In genomic region chr19:40362160-40362559, GRCh38 we compare ENCODE assay signal across 22 cellular contexts. TPM values are rescaled to one million over a fixed set of nuclear protein-coding genes. Genes with fewer than 3 reads are reported as not detected.
A peak's percentile ranks its signal among the peaks of the same experiment; 100 is the strongest.
DNase-seq lines count a peak whose midpoint lies in the region; ATAC-seq, FAIRE-seq and TF ChIP-seq lines count a peak whose summit lies in the region.
"Had no signal": no experiment of that assay in that cellular context is flagged by ENCODE, and none has a peak within 500 bp of the region (broad histone marks: within the 10 kb centered on the region; RNA-seq: fewer than 3 reads in every experiment).

No MANE protein-coding gene starts in this region.

- H3K9ac ChIP-seq in IMR-90 (ENCODE audit: low read depth, low read length) (no peak overlapping the region), K562 (ENCODE audit: insufficient read depth in 1 of 2, low read depth in 2 of 2, low read length in 2 of 2) (no peak overlapping the region)
- H3K9ac ChIP-seq: SK-N-SH had no signal

- H2BK15ac ChIP-seq in IMR-90 (ENCODE audit: low read depth, low read length), result no peak overlapping the region

- H3K79me1 ChIP-seq in IMR-90 (ENCODE audit: low read depth in 1 of 2, low read length in 2 of 2), result peaks cover 5 to 42% of the 10 kb centered on the region in 2 experiments

- no peaks in the 10 kb centered on the region for H3K27me3 Mint-ChIP-seq in neural crest cell (ENCODE audit: low read depth)
- no peaks in the 10 kb centered on the region; the same call in none of the 2 replicates for H3K27me3 Mint-ChIP-seq in HFFc6 (ENCODE audit: insufficient read depth)
- H3K27me3 Mint-ChIP-seq: CD8-positive, alpha-beta memory T cell; IgD-negative memory B cell had no signal

- H3K36me3 ChIP-seq in IMR-90 (ENCODE audit: control insufficient read depth, insufficient read depth, low read length), result peaks cover 11% of the 10 kb centered on the region
- H3K36me3 ChIP-seq in K562 (ENCODE audit: control insufficient read depth, insufficient read depth, low read length), result peaks cover 7% of the 10 kb centered on the region; the same call in 2 of the 3 replicates

- no peak overlapping the region for H3K18ac ChIP-seq in IMR-90 (ENCODE audit: low read depth, low read length)

- H3K27ac Mint-ChIP-seq in neural crest cell (ENCODE audit: unreplicated experiment) (no peak overlapping the region), HFFc6 (no peak overlapping the region)
- H3K27ac Mint-ChIP-seq: IgD-negative memory B cell had no signal

- H4K91ac ChIP-seq in IMR-90 (ENCODE audit: insufficient read depth, low read depth, low read length), result no peak overlapping the region

- H2AFZ ChIP-seq in IMR-90 (replicated peaks; ENCODE audit: low read length, poor library complexity) (no peak overlapping the region), K562 (ENCODE audit: low read depth, low read length) (no peak overlapping the region)

- H3K9me1 ChIP-seq in IMR-90 (ENCODE audit: insufficient read depth, low read length) (peaks cover 16% of the 10 kb centered on the region), K562 (ENCODE audit: control insufficient read depth, insufficient read depth, low read length) (no peaks in the 10 kb centered on the region)

- intact Hi-C loops in IMR-90 (cut with micrococcal nuclease), result no loop called here
- intact Hi-C loops in K562 (cut with micrococcal nuclease), result loop anchor here (10.0 kb wide), 1 partner anchor 217 kb away; no protein-coding TSS in a partner anchor

- dilution Hi-C loops in IMR-90 (cut with HindIII; ENCODE audit: low sequenced_read_pairs, unreplicated experiment), result no loop called here

- H4K20me1 ChIP-seq in IMR-90 (ENCODE audit: insufficient read depth, low read length) (0 out of 2 replicates have a peak, but pooled peaks cover 3% of the 10 kb centered on the region), K562 (replicated peaks; ENCODE audit: control insufficient read depth, insufficient read depth, low read length) (no peaks in the 10 kb centered on the region)

- ATAC-seq in IMR-90 (ENCODE audit: low read depth) (no peak), K562 (no peak)

- H3K4me1 Mint-ChIP-seq in neural crest cell (peaks cover 14% of the 10 kb centered on the region), HFFc6 (ENCODE audit: low read depth) (peaks cover 34% of the 10 kb centered on the region)

- TF ChIP-seq POLR2A in IMR-90 (IDR thresholded peaks at IDR 0.05; ENCODE audit: low read depth, low read length) (no peak), K562 (conservative IDR thresholded peaks at IDR 0.05) (no peak)

- POLR2A ChIA-PET in IMR-90 (lab: Charles Lee; ENCODE audit: unreplicated experiment) (no interaction called here), K562 (lab: Yijun Ruan, JAX) (interaction anchor here (0.7 kb wide), 1 partner anchor 58 kb away, joined by 3 read pairs; no protein-coding TSS in a partner anchor)

- H2AK9ac ChIP-seq in IMR-90 (replicated peaks; ENCODE audit: low read depth, low read length, poor library complexity), result no peak overlapping the region

- H3K9me3 Mint-ChIP-seq in neural crest cell (no peaks in the 10 kb centered on the region), HFFc6 (no peaks in the 10 kb centered on the region)
- H3K9me3 Mint-ChIP-seq: CD8-positive, alpha-beta memory T cell had no signal

- H3K4me2 ChIP-seq in IMR-90 (ENCODE audit: low read depth, low read length) (no peak overlapping the region), K562 (ENCODE audit: insufficient read depth, low read length) (no peak overlapping the region)
- H3K4me2 ChIP-seq: SK-N-SH had no signal

- H2BK5ac ChIP-seq in IMR-90 (ENCODE audit: low read depth, low read length, poor library complexity, severe bottlenecking), result no peak overlapping the region

- FAIRE-seq in K562 (lab: Jason Lieb, UNC), result no peak
- FAIRE-seq: A204.1, H54 had no signal

- H3K27ac ChIP-seq in 22Rv1 (peak overlapping the region; percentile 58), IMR-90 (ENCODE audit: insufficient read depth, low read length) (no peak overlapping the region), K562 (ENCODE audit: extremely low read depth, low read depth, low read length) (no peak overlapping the region; the same call in 2 of the 3 replicates)

- no peak for TF ChIP-seq EP300 in K562 (IDR thresholded peaks at IDR 0.05; ENCODE audit: low read length)

- H3K27me3 ChIP-seq in IMR-90 (ENCODE audit: control insufficient read depth, insufficient read depth, low read length), result no peaks in the 10 kb centered on the region
- H3K27me3 ChIP-seq in K562 (ENCODE audit: control insufficient read depth in 2 of 2, insufficient read depth in 2 of 2, low read length in 2 of 2), result no peaks in the 10 kb centered on the region

- H3K79me2 ChIP-seq in K562 (ENCODE audit: control insufficient read depth, insufficient read depth, low read length), result peaks cover 12% of the 10 kb centered on the region; the same call in 2 of the 3 replicates

- TF ChIP-seq CTCF in 22Rv1 (IDR thresholded peaks at IDR 0.05), result no peak
- no peak for TF ChIP-seq CTCF in IMR-90 (conservative IDR thresholded peaks at IDR 0.05; ENCODE audit: low read depth, low read length)
- no peak for TF ChIP-seq CTCF in K562 (IDR thresholded peaks at IDR 0.05 in 2 of 3, conservative IDR thresholded peaks at IDR 0.05 in 1 of 3; ENCODE audit: insufficient read depth in 2 of 3, low read depth in 1 of 3, low read length in 3 of 3)
- no peak for TF ChIP-seq CTCF in neural crest cell (conservative IDR thresholded peaks at IDR 0.05)
- TF ChIP-seq CTCF in HFFc6 (IDR thresholded peaks at IDR 0.05), result no peak

- BruUV-seq in IMR-90 (replicated peaks; lab: Mats Ljungman, UMichigan) (TSS peak; percentile 5), K562 (replicated peaks; lab: Mats Ljungman, UMichigan) (no TSS peak)

- in situ Hi-C loops in IMR-90 (cut with MboI; ENCODE audit: low sequenced_read_pairs) (no loop called here), K562 (cut with MboI) (no loop called here)

- H3K9me3 ChIP-seq in IMR-90 (ENCODE audit: control insufficient read depth, insufficient read depth, low read length) (no peaks in the 10 kb centered on the region), K562 (replicated peaks; ENCODE audit: control insufficient read depth, insufficient read depth, low read depth, low read length) (no peaks in the 10 kb centered on the region)
- H3K9me3 ChIP-seq: SK-N-SH had no signal

- H4K5ac ChIP-seq in IMR-90 (ENCODE audit: low read depth, low read length), result no peak overlapping the region

- H3K4ac ChIP-seq in IMR-90 (ENCODE audit: low read depth, low read length), result no peak overlapping the region

- H3K23ac ChIP-seq in IMR-90 (ENCODE audit: low read depth, low read length), result no peak overlapping the region

- H4K8ac ChIP-seq in IMR-90 (ENCODE audit: low read depth in 2 of 2, low read length in 2 of 2), result no peak overlapping the region

- DNase-seq in IMR-90 (no peak), K562 (ENCODE audit: extremely low read depth in 1 of 4, low spot score in 3 of 4) (no peak), neural crest cell (ENCODE audit: low read depth, low spot score) (no peak), GDM1 (lab: John Stamatoyannopoulos, UW) (no peak), HFFc6 (no peak), DMS79 treated with DMSO at 0.1 percent for 48 hours (lab: John Stamatoyannopoulos, UW) (no peak)
- DNase-seq: CD8-positive, alpha-beta memory T cell; DMS53; Kasumi-1; NCI-H1105; NCI-H2081 treated with DMSO at 0.1 percent for 48 hours; NCI-H510A; NCI-H748 treated with DMSO at 0.1 percent for 48 hours; OCI-M1; RPMI8226; SHP77 treated with DMSO at 0.1 percent for 48 hours; SK-N-SH had no signal

- no peak overlapping the region for H2BK120ac ChIP-seq in IMR-90 (ENCODE audit: low read depth, low read length)

- H3K56ac ChIP-seq in IMR-90 (ENCODE audit: extremely low read depth, insufficient read depth, low read length), result no peak overlapping the region

- no peak overlapping the region for H2AK5ac ChIP-seq in IMR-90 (ENCODE audit: low read depth, low read length)

- H3K14ac ChIP-seq in IMR-90 (replicated peaks; ENCODE audit: low read depth, low read length), result no peak overlapping the region

- peaks cover 15% of the 10 kb centered on the region for H3K4me1 ChIP-seq in IMR-90 (ENCODE audit: control insufficient read depth, insufficient read depth, low read length)
- peaks cover 35 to 40% of the 10 kb centered on the region in 2 experiments for H3K4me1 ChIP-seq in K562 (replicated peaks in 1 of 2; ENCODE audit: control insufficient read depth in 2 of 2, insufficient read depth in 2 of 2, low read length in 2 of 2)

- CTCF ChIA-PET in IMR-90 (lab: Yijun Ruan, JAX) (no interaction called here), K562 (lab: Yijun Ruan, JAX; ENCODE audit: low intra/inter-chr PET ratio) (no interaction called here)

- H3K4me3 Mint-ChIP-seq in neural crest cell, result peak overlapping the region; percentile 44
- no peak overlapping the region for H3K4me3 Mint-ChIP-seq in HFFc6
- H3K4me3 Mint-ChIP-seq: IgD-negative memory B cell had no signal

- WGBS in IMR-90 (ENCODE audit: extremely low coverage in 2 of 2, insufficient read length in 1 of 2), 2 experiments, result no CpG with 5 or more reads among the region's 3 CpGs
- WGBS in K562 (ENCODE audit: insufficient coverage, low coverage, missing lambda C conversion rate), result 49% methylated on average over 3 of the region's 3 CpGs

- no peak overlapping the region for H2BK20ac ChIP-seq in IMR-90 (ENCODE audit: low read depth, low read length)

- H3K36me3 Mint-ChIP-seq in neural crest cell (ENCODE audit: low read depth) (peaks cover 4% of the 10 kb centered on the region), HFFc6 (ENCODE audit: low read depth) (peaks cover 10% of the 10 kb centered on the region; the same call in 1 of the 2 replicates)

- no peak overlapping the region for H3K4me3 ChIP-seq in IMR-90 (ENCODE audit: insufficient read depth, low read depth, low read length)
- H3K4me3 ChIP-seq in K562, result no peak overlapping the region

- TF ChIP-seq RAD21 in IMR-90 (IDR thresholded peaks at IDR 0.05; ENCODE audit: low read length) (no peak), K562 (CRISPR knock-in tag; conservative IDR thresholded peaks at IDR 0.05 in 1 of 2, IDR thresholded peaks at IDR 0.05 in 1 of 2) (no peak)

RNA-seq across cellular contexts. Expression of gene PLD3, which starts 13.7 kb away (rescaled TPM):
- 117 and 120 TPM in 2 replicates for total RNA-seq in IMR-90 (2012; rRNA removed)
- polyA plus RNA-seq in IMR-90 (2012; rRNA removed), result 665 and 732 TPM in 2 replicates
- 939 and 1,304 TPM in 2 replicates for polyA plus RNA-seq in IMR-90 (2012; cell fraction: cytosol; rRNA removed)
- 308 and 790 TPM in 2 replicates for polyA plus RNA-seq in IMR-90 (2012; cell fraction: nucleus; rRNA removed; ENCODE audit: low replicate concordance)
- 107 and 382 TPM in 2 replicates for total RNA-seq in K562 (2011; cell fraction: chromatin; rRNA removed; ENCODE audit: low replicate concordance)
- total RNA-seq in K562 (2011; cell fraction: nucleolus; rRNA removed), result 428 and 489 TPM in 2 replicates
- 273 and 275 TPM in 2 replicates for total RNA-seq in K562 (2011; cell fraction: nucleoplasm; rRNA removed)
- total RNA-seq in K562 (2014; rRNA removed), result 112 and 167 TPM in 2 replicates
- total RNA-seq in K562 (2014; rRNA removed; fragmentation: Illumina TruSeq; extraction: Trizol), result 25.6 and 32.7 TPM in 2 replicates
- total RNA-seq in K562 (2015; rRNA removed; fragmentation: Illumina TruSeq; extraction: Trizol), result 63.5 and 72.9 TPM in 2 replicates
- total RNA-seq in K562 (2021), result 121 and 128 TPM in 2 replicates
- polyA plus RNA-seq in K562 (2011; rRNA removed), result 72.7 and 167 TPM in 2 replicates
- 103 and 259 TPM in 2 replicates for polyA plus RNA-seq in K562 (2011; cell fraction: cytosol; rRNA removed)
- 92.2 and 141 TPM in 2 replicates for polyA plus RNA-seq in K562 (2011; cell fraction: nucleus; rRNA removed)
- 172 and 394 TPM in 2 replicates for polyA plus RNA-seq in K562 (2012)
- polyA plus RNA-seq in K562 (2014; fragmentation: Illumina TruSeq; extraction: Trizol), result 79.3 and 129 TPM in 2 replicates
- 1 to 10 TPM; 2.3 to 5.8 TPM for polyA plus RNA-seq in K562 (2014; fragmentation: Nextera tagmentation; extraction: Ambion mirVana)
- polyA plus RNA-seq in K562 (2014; rRNA removed), result 81.6 and 91.2 TPM in 2 replicates
- polyA minus RNA-seq in K562 (2011; rRNA and poly(A)+ RNA removed), result 36.8 and 45.4 TPM in 2 replicates
- polyA minus RNA-seq in K562 (2011; cell fraction: cytosol; rRNA and poly(A)+ RNA removed), result 168 and 196 TPM in 2 replicates
- 38.8 and 46.8 TPM in 2 replicates for polyA minus RNA-seq in K562 (2011; cell fraction: nucleus; rRNA and poly(A)+ RNA removed)
- total RNA-seq in neural crest cell, result 200 and 208 TPM in 2 replicates
- total RNA-seq in HFFc6 (2021; fragmentation: NEBNext Ultra II Directional; extraction: Animal tissue kit (Norgen Biotek cat#: 25700)), result 100 to 1,000 TPM; 141 to 211 (median 152) TPM

RNA-seq across cellular contexts. Expression of gene C19orf47, which starts 14.0 kb away (rescaled TPM):
- total RNA-seq in IMR-90 (2012; rRNA removed) (3.6 and 4.4 TPM in 2 replicates), K562 (2014; rRNA removed) (15.8 and 18.7 TPM in 2 replicates), K562 (2014; rRNA removed; fragmentation: Illumina TruSeq; extraction: Trizol) (3.3 and 4.0 TPM in 2 replicates), K562 (2015; rRNA removed; fragmentation: Illumina TruSeq; extraction: Trizol) (9.6 and 11.0 TPM in 2 replicates), K562 (2021) (26.1 and 27.3 TPM in 2 replicates), neural crest cell (19.0 and 21.0 TPM in 2 replicates)
- polyA plus RNA-seq in IMR-90 (2012; rRNA removed) (16.3 and 24.4 TPM in 2 replicates), K562 (2011; rRNA removed) (21.6 and 24.9 TPM in 2 replicates), K562 (2014; fragmentation: Illumina TruSeq; extraction: Trizol) (15.2 and 18.3 TPM in 2 replicates), K562 (2014; fragmentation: Nextera tagmentation; extraction: Ambion mirVana) (under 1 TPM; 0.08 to 0.66 TPM), K562 (2014; rRNA removed) (14.7 and 20.5 TPM in 2 replicates)
- polyA plus RNA-seq in IMR-90 (2012; cell fraction: cytosol; rRNA removed), result 6.8 and 13.8 TPM in 2 replicates
- polyA plus RNA-seq in IMR-90 (2012; cell fraction: nucleus; rRNA removed; ENCODE audit: low replicate concordance), result 15.2 and 20.0 TPM in 2 replicates
- 54.6 and 104 TPM in 2 replicates for total RNA-seq in K562 (2011; cell fraction: chromatin; rRNA removed; ENCODE audit: low replicate concordance)
- 38.6 and 39.2 TPM in 2 replicates for total RNA-seq in K562 (2011; cell fraction: nucleolus; rRNA removed)
- 46.7 and 47.2 TPM in 2 replicates for total RNA-seq in K562 (2011; cell fraction: nucleoplasm; rRNA removed)
- polyA plus RNA-seq in K562 (2011; cell fraction: cytosol; rRNA removed), result 20.1 and 41.9 TPM in 2 replicates
- 26.9 and 32.6 TPM in 2 replicates for polyA plus RNA-seq in K562 (2011; cell fraction: nucleus; rRNA removed)
- polyA plus RNA-seq in K562 (2012), result 14.8 and 15.2 TPM in 2 replicates
- 25.2 and 45.6 TPM in 2 replicates for polyA minus RNA-seq in K562 (2011; rRNA and poly(A)+ RNA removed)
- polyA minus RNA-seq in K562 (2011; cell fraction: cytosol; rRNA and poly(A)+ RNA removed), result 13.1 and 23.2 TPM in 2 replicates
- polyA minus RNA-seq in K562 (2011; cell fraction: nucleus; rRNA and poly(A)+ RNA removed), result 12.1 and 14.4 TPM in 2 replicates
- total RNA-seq in HFFc6 (2021; fragmentation: NEBNext Ultra II Directional; extraction: Animal tissue kit (Norgen Biotek cat#: 25700)), result 10 to 100 TPM; 15.8 to 20.0 (median 18.5) TPM

RNA-seq across cellular contexts. Expression of gene HIPK4, which starts 27.8 kb away (rescaled TPM):
- 0.18 and 0.28 TPM in 2 replicates for total RNA-seq in IMR-90 (2012; rRNA removed)
- 0.11 and 0.12 TPM in 2 replicates for polyA plus RNA-seq in IMR-90 (2012; rRNA removed)
- 0.17 and 0.27 TPM in 2 replicates for polyA plus RNA-seq in IMR-90 (2012; cell fraction: cytosol; rRNA removed)
- polyA plus RNA-seq in IMR-90 (2012; cell fraction: nucleus; rRNA removed; ENCODE audit: low replicate concordance), result 0.19 and 0.48 TPM in 2 replicates
- not detected in 2 replicates for total RNA-seq in K562 (2011; cell fraction: chromatin; rRNA removed; ENCODE audit: low replicate concordance)
- 0.13 TPM in 1 of 2 replicates, not detected in the other for total RNA-seq in K562 (2011; cell fraction: nucleolus; rRNA removed)
- 0.31 TPM in 1 of 2 replicates, not detected in the other for total RNA-seq in K562 (2011; cell fraction: nucleoplasm; rRNA removed)
- 0.08 TPM in 1 of 2 replicates, not detected in the other for total RNA-seq in K562 (2014; rRNA removed)
- not detected in 2 replicates for total RNA-seq in K562 (2014; rRNA removed; fragmentation: Illumina TruSeq; extraction: Trizol)
- not detected in 2 replicates for total RNA-seq in K562 (2015; rRNA removed; fragmentation: Illumina TruSeq; extraction: Trizol)
- 0.07 and 0.09 TPM in 2 replicates for total RNA-seq in K562 (2021)
- polyA plus RNA-seq in K562 (2011; rRNA removed), result 0.06 TPM in 1 of 2 replicates, not detected in the other
- 0.06 TPM in 2 replicates for polyA plus RNA-seq in K562 (2011; cell fraction: cytosol; rRNA removed)
- 0.10 TPM in 1 of 2 replicates, not detected in the other for polyA plus RNA-seq in K562 (2011; cell fraction: nucleus; rRNA removed)
- polyA plus RNA-seq in K562 (2012), result 0.08 and 0.10 TPM in 2 replicates
- not detected in 2 replicates for polyA plus RNA-seq in K562 (2014; fragmentation: Illumina TruSeq; extraction: Trizol)
- polyA plus RNA-seq in K562 (2014; fragmentation: Nextera tagmentation; extraction: Ambion mirVana), result not detected
- 0.05 TPM in 1 of 2 replicates, not detected in the other for polyA plus RNA-seq in K562 (2014; rRNA removed)
- not detected in 2 replicates for polyA minus RNA-seq in K562 (2011; rRNA and poly(A)+ RNA removed)
- not detected in 2 replicates for polyA minus RNA-seq in K562 (2011; cell fraction: cytosol; rRNA and poly(A)+ RNA removed)
- polyA minus RNA-seq in K562 (2011; cell fraction: nucleus; rRNA and poly(A)+ RNA removed), result not detected in 2 replicates
- 0.11 and 0.30 TPM in 2 replicates for total RNA-seq in neural crest cell
- under 1 TPM in 4 of 6 experiments, not detected in 2; 0.07 to 0.11 (median 0.10) TPM for total RNA-seq in HFFc6 (2021; fragmentation: NEBNext Ultra II Directional; extraction: Animal tissue kit (Norgen Biotek cat#: 25700))
- total RNA-seq: CD8-positive, alpha-beta memory T cell; HT-29 had no signal
- polyA plus RNA-seq: CD8-positive, alpha-beta memory T cell had no signal

RNA-seq across cellular contexts. Expression of gene PRX, which starts 51.0 kb away (rescaled TPM):
- 0.83 and 0.90 TPM in 2 replicates for total RNA-seq in IMR-90 (2012; rRNA removed)
- 1.7 and 1.8 TPM in 2 replicates for polyA plus RNA-seq in IMR-90 (2012; rRNA removed)
- polyA plus RNA-seq in IMR-90 (2012; cell fraction: cytosol; rRNA removed), result 1.5 and 1.8 TPM in 2 replicates
- 1.7 and 2.9 TPM in 2 replicates for polyA plus RNA-seq in IMR-90 (2012; cell fraction: nucleus; rRNA removed; ENCODE audit: low replicate concordance)
- total RNA-seq in K562 (2011; cell fraction: chromatin; rRNA removed; ENCODE audit: low replicate concordance), result 1.8 and 4.5 TPM in 2 replicates
- total RNA-seq in K562 (2011; cell fraction: nucleolus; rRNA removed), result 2.7 and 2.8 TPM in 2 replicates
- total RNA-seq in K562 (2011; cell fraction: nucleoplasm; rRNA removed), result 2.1 and 2.2 TPM in 2 replicates
- total RNA-seq in K562 (2014; rRNA removed), result 2.8 and 3.8 TPM in 2 replicates
- 0.61 and 0.65 TPM in 2 replicates for total RNA-seq in K562 (2014; rRNA removed; fragmentation: Illumina TruSeq; extraction: Trizol)
- total RNA-seq in K562 (2015; rRNA removed; fragmentation: Illumina TruSeq; extraction: Trizol), result 1.8 and 2.0 TPM in 2 replicates
- total RNA-seq in K562 (2021), result 2.9 and 3.5 TPM in 2 replicates
- polyA plus RNA-seq in K562 (2011; rRNA removed), result 1.5 and 1.7 TPM in 2 replicates
- 1.4 and 1.7 TPM in 2 replicates for polyA plus RNA-seq in K562 (2011; cell fraction: cytosol; rRNA removed)
- 1.0 and 1.8 TPM in 2 replicates for polyA plus RNA-seq in K562 (2011; cell fraction: nucleus; rRNA removed)
- polyA plus RNA-seq in K562 (2012), result 2.5 and 4.5 TPM in 2 replicates
- polyA plus RNA-seq in K562 (2014; fragmentation: Illumina TruSeq; extraction: Trizol), result 1.3 and 2.1 TPM in 2 replicates
- polyA plus RNA-seq in K562 (2014; fragmentation: Nextera tagmentation; extraction: Ambion mirVana), result not detected
- polyA plus RNA-seq in K562 (2014; rRNA removed), result 1.4 and 1.7 TPM in 2 replicates
- polyA minus RNA-seq in K562 (2011; rRNA and poly(A)+ RNA removed), result 1.4 and 1.5 TPM in 2 replicates
- polyA minus RNA-seq in K562 (2011; cell fraction: cytosol; rRNA and poly(A)+ RNA removed), result 2.1 and 2.8 TPM in 2 replicates
- polyA minus RNA-seq in K562 (2011; cell fraction: nucleus; rRNA and poly(A)+ RNA removed), result 0.54 and 1.00 TPM in 2 replicates
- total RNA-seq in neural crest cell, result 2.8 and 2.9 TPM in 2 replicates
- 1 to 10 TPM in 2 of 6 experiments, under 1 TPM in 4; 0.86 to 1.5 (median 0.94) TPM for total RNA-seq in HFFc6 (2021; fragmentation: NEBNext Ultra II Directional; extraction: Animal tissue kit (Norgen Biotek cat#: 25700))
